In the genomic region with DNA sequence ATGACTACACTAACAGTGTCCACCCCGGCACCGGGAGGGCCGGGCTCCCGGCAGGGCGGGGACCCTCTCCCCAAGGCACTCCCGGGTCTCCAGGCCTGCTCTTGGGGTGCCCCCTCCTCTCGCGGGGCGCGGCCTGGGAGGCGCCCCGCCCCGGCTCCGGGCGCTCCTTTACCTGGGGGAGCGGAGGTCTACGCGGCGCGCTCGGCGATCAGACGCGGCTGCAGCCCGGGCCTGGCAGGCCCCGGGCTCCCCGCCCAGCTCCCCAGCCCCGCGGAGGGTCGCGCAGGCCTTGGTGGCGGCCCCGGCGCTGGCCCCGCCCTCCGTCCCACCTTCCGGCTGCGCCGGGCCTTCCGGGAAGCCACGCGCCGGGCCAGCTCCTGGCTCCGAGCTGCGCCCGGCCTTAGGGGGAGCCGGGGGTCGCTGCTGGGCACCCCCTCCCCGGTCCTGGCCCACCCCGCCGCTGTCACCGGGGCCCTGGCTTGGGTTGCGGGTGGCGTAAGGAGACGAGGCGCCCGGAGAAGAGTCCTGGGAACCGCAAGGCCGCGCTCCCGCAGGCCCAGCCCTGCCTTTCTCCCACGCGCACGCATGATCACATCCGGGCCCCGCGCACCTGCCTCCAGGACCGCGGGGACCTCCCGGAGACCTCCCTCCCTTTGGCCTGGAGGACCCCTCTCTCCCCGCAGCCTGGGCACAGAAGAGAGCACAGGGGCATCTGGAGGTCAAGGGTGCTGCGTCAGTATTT, we compare ENCODE assay signal across 1 cellular context.
A peak's percentile ranks its signal among the peaks of the same experiment; 100 is the strongest.
TF ChIP-seq lines count a peak whose summit lies in the region.

A gene (minus strand): TSS at position 309 of the 742 bp plus-strand sequence. CDS start 6,848 bp downstream, outside the sequence.

TF ChIP-seq in K562, 482 proteins besides CTCF, POLR2A, EP300 and RAD21 (continued from another document and continues in another):
- TF ChIP-seq, protein P1, sequence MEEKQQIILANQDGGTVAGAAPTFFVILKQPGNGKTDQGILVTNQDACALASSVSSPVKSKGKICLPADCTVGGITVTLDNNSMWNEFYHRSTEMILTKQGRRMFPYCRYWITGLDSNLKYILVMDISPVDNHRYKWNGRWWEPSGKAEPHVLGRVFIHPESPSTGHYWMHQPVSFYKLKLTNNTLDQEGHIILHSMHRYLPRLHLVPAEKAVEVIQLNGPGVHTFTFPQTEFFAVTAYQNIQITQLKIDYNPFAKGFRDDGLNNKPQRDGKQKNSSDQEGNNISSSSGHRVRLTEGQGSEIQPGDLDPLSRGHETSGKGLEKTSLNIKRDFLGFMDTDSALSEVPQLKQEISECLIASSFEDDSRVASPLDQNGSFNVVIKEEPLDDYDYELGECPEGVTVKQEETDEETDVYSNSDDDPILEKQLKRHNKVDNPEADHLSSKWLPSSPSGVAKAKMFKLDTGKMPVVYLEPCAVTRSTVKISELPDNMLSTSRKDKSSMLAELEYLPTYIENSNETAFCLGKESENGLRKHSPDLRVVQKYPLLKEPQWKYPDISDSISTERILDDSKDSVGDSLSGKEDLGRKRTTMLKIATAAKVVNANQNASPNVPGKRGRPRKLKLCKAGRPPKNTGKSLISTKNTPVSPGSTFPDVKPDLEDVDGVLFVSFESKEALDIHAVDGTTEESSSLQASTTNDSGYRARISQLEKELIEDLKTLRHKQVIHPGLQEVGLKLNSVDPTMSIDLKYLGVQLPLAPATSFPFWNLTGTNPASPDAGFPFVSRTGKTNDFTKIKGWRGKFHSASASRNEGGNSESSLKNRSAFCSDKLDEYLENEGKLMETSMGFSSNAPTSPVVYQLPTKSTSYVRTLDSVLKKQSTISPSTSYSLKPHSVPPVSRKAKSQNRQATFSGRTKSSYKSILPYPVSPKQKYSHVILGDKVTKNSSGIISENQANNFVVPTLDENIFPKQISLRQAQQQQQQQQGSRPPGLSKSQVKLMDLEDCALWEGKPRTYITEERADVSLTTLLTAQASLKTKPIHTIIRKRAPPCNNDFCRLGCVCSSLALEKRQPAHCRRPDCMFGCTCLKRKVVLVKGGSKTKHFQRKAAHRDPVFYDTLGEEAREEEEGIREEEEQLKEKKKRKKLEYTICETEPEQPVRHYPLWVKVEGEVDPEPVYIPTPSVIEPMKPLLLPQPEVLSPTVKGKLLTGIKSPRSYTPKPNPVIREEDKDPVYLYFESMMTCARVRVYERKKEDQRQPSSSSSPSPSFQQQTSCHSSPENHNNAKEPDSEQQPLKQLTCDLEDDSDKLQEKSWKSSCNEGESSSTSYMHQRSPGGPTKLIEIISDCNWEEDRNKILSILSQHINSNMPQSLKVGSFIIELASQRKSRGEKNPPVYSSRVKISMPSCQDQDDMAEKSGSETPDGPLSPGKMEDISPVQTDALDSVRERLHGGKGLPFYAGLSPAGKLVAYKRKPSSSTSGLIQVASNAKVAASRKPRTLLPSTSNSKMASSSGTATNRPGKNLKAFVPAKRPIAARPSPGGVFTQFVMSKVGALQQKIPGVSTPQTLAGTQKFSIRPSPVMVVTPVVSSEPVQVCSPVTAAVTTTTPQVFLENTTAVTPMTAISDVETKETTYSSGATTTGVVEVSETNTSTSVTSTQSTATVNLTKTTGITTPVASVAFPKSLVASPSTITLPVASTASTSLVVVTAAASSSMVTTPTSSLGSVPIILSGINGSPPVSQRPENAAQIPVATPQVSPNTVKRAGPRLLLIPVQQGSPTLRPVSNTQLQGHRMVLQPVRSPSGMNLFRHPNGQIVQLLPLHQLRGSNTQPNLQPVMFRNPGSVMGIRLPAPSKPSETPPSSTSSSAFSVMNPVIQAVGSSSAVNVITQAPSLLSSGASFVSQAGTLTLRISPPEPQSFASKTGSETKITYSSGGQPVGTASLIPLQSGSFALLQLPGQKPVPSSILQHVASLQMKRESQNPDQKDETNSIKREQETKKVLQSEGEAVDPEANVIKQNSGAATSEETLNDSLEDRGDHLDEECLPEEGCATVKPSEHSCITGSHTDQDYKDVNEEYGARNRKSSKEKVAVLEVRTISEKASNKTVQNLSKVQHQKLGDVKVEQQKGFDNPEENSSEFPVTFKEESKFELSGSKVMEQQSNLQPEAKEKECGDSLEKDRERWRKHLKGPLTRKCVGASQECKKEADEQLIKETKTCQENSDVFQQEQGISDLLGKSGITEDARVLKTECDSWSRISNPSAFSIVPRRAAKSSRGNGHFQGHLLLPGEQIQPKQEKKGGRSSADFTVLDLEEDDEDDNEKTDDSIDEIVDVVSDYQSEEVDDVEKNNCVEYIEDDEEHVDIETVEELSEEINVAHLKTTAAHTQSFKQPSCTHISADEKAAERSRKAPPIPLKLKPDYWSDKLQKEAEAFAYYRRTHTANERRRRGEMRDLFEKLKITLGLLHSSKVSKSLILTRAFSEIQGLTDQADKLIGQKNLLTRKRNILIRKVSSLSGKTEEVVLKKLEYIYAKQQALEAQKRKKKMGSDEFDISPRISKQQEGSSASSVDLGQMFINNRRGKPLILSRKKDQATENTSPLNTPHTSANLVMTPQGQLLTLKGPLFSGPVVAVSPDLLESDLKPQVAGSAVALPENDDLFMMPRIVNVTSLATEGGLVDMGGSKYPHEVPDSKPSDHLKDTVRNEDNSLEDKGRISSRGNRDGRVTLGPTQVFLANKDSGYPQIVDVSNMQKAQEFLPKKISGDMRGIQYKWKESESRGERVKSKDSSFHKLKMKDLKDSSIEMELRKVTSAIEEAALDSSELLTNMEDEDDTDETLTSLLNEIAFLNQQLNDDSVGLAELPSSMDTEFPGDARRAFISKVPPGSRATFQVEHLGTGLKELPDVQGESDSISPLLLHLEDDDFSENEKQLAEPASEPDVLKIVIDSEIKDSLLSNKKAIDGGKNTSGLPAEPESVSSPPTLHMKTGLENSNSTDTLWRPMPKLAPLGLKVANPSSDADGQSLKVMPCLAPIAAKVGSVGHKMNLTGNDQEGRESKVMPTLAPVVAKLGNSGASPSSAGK (IDR thresholded peaks at IDR 0.05) = peak; percentile 42; the same call in 1 of the 2 replicates
- TF ChIP-seq SAP30 (IDR thresholded peaks at IDR 0.05; ENCODE audit: borderline replicate concordance, insufficient read depth, low read depth, low read length, poor library complexity, severe bottlenecking) (no peak), GTF2E2 (tag; IDR thresholded peaks at IDR 0.05) (peak; percentile 56; the same call in 1 of the 2 replicates), BHLHE40 (IDR thresholded peaks at IDR 0.05; ENCODE audit: low read length) (0 out of 2 replicates have a peak, but pooled peaks have one; percentile 11), PHF20 (IDR thresholded peaks at IDR 0.05; ENCODE audit: partially characterized antibody) (peak; percentile 81), EGR1 (conservative IDR thresholded peaks at IDR 0.05) (peak; percentile 57), LARP7 (IDR thresholded peaks at IDR 0.05) (no peak), NR2C1 (IDR thresholded peaks at IDR 0.05) (no peak), NR2C1 (tag; IDR thresholded peaks at IDR 0.05) (peak; percentile 55; the same call in 1 of the 2 replicates), MEF2A (IDR thresholded peaks at IDR 0.05; ENCODE audit: control insufficient read depth, low read depth, low read length) (no peak), EP400 (IDR thresholded peaks at IDR 0.05) (peak; percentile 94), U2AF1 (optimal IDR thresholded peaks at IDR 0.05; ENCODE audit: low read depth, low read length) (no peak), TEAD1 (CRISPR knock-in tag; IDR thresholded peaks at IDR 0.05) (peak in 1 of 2 experiments; percentile 11; a peak in 1 of 4 replicates), POLR2B (IDR thresholded peaks at IDR 0.05; ENCODE audit: low read depth, partially characterized antibody) (peak; percentile 76)
- TF ChIP-seq, protein P2, sequence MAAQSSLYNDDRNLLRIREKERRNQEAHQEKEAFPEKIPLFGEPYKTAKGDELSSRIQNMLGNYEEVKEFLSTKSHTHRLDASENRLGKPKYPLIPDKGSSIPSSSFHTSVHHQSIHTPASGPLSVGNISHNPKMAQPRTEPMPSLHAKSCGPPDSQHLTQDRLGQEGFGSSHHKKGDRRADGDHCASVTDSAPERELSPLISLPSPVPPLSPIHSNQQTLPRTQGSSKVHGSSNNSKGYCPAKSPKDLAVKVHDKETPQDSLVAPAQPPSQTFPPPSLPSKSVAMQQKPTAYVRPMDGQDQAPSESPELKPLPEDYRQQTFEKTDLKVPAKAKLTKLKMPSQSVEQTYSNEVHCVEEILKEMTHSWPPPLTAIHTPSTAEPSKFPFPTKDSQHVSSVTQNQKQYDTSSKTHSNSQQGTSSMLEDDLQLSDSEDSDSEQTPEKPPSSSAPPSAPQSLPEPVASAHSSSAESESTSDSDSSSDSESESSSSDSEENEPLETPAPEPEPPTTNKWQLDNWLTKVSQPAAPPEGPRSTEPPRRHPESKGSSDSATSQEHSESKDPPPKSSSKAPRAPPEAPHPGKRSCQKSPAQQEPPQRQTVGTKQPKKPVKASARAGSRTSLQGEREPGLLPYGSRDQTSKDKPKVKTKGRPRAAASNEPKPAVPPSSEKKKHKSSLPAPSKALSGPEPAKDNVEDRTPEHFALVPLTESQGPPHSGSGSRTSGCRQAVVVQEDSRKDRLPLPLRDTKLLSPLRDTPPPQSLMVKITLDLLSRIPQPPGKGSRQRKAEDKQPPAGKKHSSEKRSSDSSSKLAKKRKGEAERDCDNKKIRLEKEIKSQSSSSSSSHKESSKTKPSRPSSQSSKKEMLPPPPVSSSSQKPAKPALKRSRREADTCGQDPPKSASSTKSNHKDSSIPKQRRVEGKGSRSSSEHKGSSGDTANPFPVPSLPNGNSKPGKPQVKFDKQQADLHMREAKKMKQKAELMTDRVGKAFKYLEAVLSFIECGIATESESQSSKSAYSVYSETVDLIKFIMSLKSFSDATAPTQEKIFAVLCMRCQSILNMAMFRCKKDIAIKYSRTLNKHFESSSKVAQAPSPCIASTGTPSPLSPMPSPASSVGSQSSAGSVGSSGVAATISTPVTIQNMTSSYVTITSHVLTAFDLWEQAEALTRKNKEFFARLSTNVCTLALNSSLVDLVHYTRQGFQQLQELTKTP (IDR thresholded peaks at IDR 0.05; ENCODE audit: low read depth in 1 of 2, partially characterized antibody in 2 of 2) = no peak
- TF ChIP-seq, protein P3, sequence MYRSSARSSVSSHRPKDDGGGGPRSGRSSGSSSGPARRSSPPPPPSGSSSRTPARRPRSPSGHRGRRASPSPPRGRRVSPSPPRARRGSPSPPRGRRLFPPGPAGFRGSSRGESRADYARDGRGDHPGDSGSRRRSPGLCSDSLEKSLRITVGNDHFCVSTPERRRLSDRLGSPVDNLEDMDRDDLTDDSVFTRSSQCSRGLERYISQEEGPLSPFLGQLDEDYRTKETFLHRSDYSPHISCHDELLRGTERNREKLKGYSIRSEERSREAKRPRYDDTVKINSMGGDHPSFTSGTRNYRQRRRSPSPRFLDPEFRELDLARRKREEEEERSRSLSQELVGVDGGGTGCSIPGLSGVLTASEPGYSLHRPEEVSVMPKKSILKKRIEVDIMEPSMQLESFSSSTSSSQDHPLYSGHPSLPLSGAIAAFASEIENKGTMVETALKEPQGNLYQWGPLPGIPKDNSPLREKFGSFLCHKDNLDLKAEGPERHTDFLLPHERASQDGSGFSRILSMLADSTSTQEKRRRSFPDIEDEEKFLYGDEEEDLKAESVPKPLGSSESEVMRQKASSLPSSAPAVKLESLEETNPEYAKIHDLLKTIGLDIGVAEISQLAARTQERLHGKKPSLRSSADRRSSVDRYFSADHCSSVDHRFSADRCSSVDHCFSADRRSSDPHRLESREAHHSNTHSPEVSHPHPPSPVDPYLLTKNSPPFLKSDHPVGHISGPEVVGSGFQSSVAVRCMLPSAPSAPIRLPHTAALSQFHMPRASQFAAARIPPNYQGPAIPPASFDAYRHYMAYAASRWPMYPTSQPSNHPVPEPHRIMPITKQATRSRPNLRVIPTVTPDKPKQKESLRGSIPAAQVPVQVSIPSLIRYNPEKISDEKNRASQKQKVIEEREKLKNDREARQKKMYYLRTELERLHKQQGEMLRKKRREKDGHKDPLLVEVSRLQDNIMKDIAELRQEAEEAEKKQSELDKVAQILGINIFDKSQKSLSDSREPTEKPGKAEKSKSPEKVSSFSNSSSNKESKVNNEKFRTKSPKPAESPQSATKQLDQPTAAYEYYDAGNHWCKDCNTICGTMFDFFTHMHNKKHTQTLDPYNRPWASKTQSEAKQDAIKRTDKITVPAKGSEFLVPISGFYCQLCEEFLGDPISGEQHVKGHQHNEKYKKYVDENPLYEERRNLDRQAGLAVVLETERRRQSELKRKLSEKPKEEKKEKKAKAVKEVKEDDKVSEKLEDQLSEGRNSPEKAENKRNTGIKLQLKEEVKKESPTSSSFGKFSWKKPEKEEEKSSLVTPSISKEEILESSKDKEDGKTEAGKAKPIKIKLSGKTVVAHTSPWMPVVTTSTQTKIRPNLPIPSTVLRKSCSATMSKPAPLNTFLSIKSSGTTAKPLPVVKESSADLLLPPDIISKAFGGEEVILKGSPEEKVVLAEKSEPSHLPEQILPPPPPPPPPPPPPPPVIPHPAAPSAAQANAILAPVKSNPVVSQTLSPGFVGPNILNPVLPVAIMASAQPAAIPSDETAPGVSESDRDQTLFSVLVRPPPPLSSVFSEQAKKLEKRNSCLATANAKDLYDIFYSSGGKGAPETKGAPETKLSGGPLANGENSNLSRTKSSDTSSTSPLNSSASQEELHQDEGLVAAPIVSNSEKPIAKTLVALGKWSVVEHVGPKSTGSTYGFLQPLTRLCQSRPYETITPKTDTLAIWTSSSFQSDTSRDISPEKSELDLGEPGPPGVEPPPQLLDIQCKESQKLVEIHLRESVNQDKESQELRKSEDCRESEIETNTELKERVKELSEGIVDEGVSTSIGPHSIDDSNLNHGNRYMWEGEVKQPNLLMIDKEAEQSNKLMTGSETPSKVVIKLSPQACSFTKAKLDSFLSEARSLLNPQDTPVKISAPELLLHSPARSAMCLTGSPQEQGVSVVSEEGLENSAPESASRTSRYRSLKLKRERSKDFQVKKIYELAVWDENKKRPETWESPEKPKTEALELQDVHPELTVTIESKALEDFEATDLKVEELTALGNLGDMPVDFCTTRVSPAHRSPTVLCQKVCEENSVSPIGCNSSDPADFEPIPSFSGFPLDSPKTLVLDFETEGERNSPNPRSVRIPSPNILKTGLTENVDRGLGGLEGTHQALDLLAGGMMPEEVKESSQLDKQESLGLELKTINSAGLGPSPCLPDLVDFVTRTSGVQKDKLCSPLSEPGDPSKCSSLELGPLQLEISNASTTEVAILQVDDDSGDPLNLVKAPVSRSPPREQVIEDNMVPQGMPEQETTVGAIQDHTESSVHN (IDR thresholded peaks at IDR 0.05; ENCODE audit: borderline replicate concordance in 1 of 2, low read depth in 1 of 2) = no peak
- TF ChIP-seq, protein P4, sequence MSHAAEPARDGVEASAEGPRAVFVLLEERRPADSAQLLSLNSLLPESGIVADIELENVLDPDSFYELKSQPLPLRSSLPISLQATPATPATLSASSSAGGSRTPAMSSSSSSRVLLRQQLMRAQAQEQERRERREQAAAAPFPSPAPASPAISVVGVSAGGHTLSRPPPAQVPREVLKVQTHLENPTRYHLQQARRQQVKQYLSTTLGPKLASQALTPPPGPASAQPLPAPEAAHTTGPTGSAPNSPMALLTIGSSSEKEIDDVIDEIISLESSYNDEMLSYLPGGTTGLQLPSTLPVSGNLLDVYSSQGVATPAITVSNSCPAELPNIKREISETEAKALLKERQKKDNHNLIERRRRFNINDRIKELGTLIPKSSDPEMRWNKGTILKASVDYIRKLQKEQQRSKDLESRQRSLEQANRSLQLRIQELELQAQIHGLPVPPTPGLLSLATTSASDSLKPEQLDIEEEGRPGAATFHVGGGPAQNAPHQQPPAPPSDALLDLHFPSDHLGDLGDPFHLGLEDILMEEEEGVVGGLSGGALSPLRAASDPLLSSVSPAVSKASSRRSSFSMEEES (CRISPR knock-in tag; IDR thresholded peaks at IDR 0.05) = no peak
- TF ChIP-seq, protein P5, sequence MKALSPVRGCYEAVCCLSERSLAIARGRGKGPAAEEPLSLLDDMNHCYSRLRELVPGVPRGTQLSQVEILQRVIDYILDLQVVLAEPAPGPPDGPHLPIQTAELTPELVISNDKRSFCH (CRISPR knock-in tag; IDR thresholded peaks at IDR 0.05) = no peak
- TF ChIP-seq, protein P5 (tag; IDR thresholded peaks at IDR 0.05) = no peak
- TF ChIP-seq, protein P6, sequence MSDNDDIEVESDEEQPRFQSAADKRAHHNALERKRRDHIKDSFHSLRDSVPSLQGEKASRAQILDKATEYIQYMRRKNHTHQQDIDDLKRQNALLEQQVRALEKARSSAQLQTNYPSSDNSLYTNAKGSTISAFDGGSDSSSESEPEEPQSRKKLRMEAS (CRISPR knock-in tag; IDR thresholded peaks at IDR 0.05) = peak; percentile 60
